In the genomic region with DNA sequence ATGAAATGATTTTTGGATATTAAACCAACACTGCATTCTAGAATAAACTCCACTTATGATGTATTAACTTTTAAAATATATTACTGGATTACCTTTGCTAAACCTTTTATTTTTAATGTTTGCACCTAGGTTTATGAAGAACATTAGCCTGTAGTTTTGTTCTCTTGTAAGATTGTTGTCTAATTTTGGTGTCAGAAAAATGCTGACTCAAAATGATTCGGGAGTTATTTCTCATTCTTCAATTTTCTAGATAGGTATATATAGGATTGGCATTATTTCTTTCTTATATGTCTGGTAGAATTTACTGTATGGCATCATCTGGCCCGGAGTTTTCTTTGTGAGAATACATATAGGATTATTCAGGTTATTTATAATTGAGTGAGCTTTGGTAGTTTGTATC, we compare ENCODE assay signal across 26 cellular contexts.
"Had no signal": no experiment of that assay in that cellular context is flagged by ENCODE, and none has a peak within 500 bp of the region (broad histone marks: within the 10 kb centered on the region; RNA-seq: fewer than 3 reads in every experiment).

No MANE protein-coding gene starts in this region.

- H3K4me1 Mint-ChIP-seq: mesothelial cell of epicardium; naive B cell; natural killer cell; nephron progenitor cell; neural progenitor cell; stimulated activated memory B cell treated with anti-CD40 and anti-IgM and Interleukin-4, amounts not matched to agents 10 μg/mL and 1 μg/mL and 100 μg/mL, for 72 hours; stimulated activated naive CD8-positive, alpha-beta T cell treated with anti-CD3 and anti-CD28 coated beads, Interleukin-15, amount 100 ng/mL, for 72 hours had no signal

- H3K27ac Mint-ChIP-seq: mesothelial cell of epicardium; natural killer cell; nephron progenitor cell; neural progenitor cell; progenitor cell of endocrine pancreas; stimulated activated memory B cell treated with anti-CD40 and anti-IgM and Interleukin-4, amounts not matched to agents 10 μg/mL and 1 μg/mL and 100 μg/mL, for 72 hours; stimulated activated naive CD8-positive, alpha-beta T cell treated with anti-CD3 and anti-CD28 coated beads, Interleukin-15, amount 100 ng/mL, for 72 hours had no signal

- H3K27ac ChIP-seq: left ventricle myocardium inferior, neural progenitor cell, neutrophil, right atrium auricular region, right lobe of liver, tibial nerve, upper lobe of left lung, vagina had no signal

- H3K27me3 ChIP-seq: neural progenitor cell, neutrophil, right atrium auricular region, right lobe of liver, tibial nerve, upper lobe of left lung, vagina had no signal

- H3K4me3 Mint-ChIP-seq: mesothelial cell of epicardium; naive B cell; natural killer cell; nephron progenitor cell; neural progenitor cell; stimulated activated memory B cell treated with anti-CD40 and anti-IgM and Interleukin-4, amounts not matched to agents 10 μg/mL and 1 μg/mL and 100 μg/mL, for 72 hours; stimulated activated naive CD8-positive, alpha-beta T cell treated with anti-CD3 and anti-CD28 coated beads, Interleukin-15, amount 100 ng/mL, for 72 hours had no signal

- H3K4me1 ChIP-seq: left ventricle myocardium inferior, neural progenitor cell, right atrium auricular region, right lobe of liver, tibial nerve, upper lobe of left lung, vagina had no signal

- ATAC-seq: natural killer cell; right lobe of liver; stimulated activated memory B cell treated with anti-CD40 and anti-IgM and Interleukin-4, amounts not matched to agents 10 μg/mL and 1 μg/mL and 100 μg/mL, for 72 hours; stimulated activated naive CD8-positive, alpha-beta T cell treated with anti-CD3 and anti-CD28 coated beads, Interleukin-15, amount 100 ng/mL, for 72 hours had no signal

- H3K27me3 Mint-ChIP-seq: naive B cell; progenitor cell of endocrine pancreas; stimulated activated memory B cell treated with anti-CD40 and anti-IgM and Interleukin-4, amounts not matched to agents 10 μg/mL and 1 μg/mL and 100 μg/mL, for 72 hours; stimulated activated naive CD8-positive, alpha-beta T cell treated with anti-CD3 and anti-CD28 coated beads, Interleukin-15, amount 100 ng/mL, for 72 hours had no signal

- H3K36me3 ChIP-seq: neutrophil had no signal

- DNase-seq: hippocampal formation; left ventricle myocardium inferior; mesendoderm; naive B cell; natural killer cell; nephron progenitor cell; occipital lobe; right lobe of liver; stimulated activated CD4-positive, alpha-beta T cell treated with anti-CD3 and anti-CD28 coated beads, Interleukin-1b, Interleukin-23, amount 100 ng/mL, for 48 hours; stimulated activated CD4-positive, alpha-beta T cell treated with anti-CD3 and anti-CD28 coated beads, Interleukin-2, amount 100 ng/mL, for 48 hours; stimulated activated CD4-positive, alpha-beta T cell treated with anti-CD3 and anti-CD28 coated beads, Interleukin-4, amount 100 ng/mL, for 4 hours; stimulated activated CD8-positive, alpha-beta memory T cell treated with anti-CD3 and anti-CD28 coated beads, Interleukin-4, amount 100 ng/mL, for 48 hours; stimulated activated naive CD4-positive, alpha-beta T cell treated with Interleukin-2 at 50 U/mL for 16 hours; stimulated activated naive CD8-positive, alpha-beta T cell treated with anti-CD3 and anti-CD28 coated beads, Interleukin-15, amount 100 ng/mL, for 72 hours; substantia nigra; upper lobe of left lung had no signal

- H3K4me3 ChIP-seq: left ventricle myocardium inferior, lung, neural progenitor cell, right atrium auricular region, right lobe of liver, smooth muscle cell, tibial nerve, upper lobe of left lung, vagina had no signal

- H3K9ac ChIP-seq: neural progenitor cell had no signal

- H3K9me3 Mint-ChIP-seq: natural killer cell had no signal

- H3K9me3 ChIP-seq: vagina had no signal

- H2AFZ ChIP-seq: neural progenitor cell had no signal

- H3K4me2 ChIP-seq: neural progenitor cell, smooth muscle cell had no signal
